ENCODE assay signal across 10 cellular contexts in the genomic region with DNA sequence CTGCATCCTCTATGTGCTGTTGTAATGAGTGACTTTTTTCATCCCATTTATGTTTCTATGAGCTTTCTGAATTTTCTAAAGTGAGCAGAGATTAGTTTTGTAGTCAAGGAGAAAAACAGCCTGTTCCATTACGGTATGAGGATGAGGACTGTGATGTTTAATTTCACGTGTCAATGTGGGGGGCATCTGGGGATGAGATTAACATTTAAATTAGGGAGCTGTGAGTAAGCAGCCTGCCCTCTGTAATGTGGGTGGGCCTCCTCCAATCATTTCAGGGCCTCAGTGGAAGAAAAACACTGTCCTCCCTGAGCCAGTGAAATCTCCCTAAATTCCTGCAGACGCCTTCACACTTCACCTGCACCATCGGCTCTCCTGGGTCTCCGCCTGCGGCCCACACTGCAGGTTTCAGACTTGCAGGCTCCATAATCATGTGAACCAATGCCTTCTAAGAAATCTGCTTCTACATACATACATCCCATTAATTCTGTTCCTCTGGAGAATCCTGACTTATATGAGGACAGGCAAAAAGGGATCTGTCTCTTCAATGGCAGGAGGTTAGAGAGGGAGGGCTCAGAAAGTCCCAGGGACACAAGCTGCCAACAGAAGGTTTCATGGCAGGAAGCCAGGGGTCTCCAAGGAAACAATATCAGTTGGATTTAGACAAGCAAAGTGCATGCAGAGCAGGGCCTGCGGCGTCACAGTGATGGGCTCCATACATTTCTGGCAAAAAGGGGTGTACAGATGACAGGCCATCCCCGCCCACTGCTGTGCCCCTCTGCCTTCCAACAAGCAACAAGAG.
DNase-seq lines count a peak whose midpoint lies in the region; ATAC-seq and TF ChIP-seq lines count a peak whose summit lies in the region.
"Had no signal": no experiment of that assay in that cellular context is flagged by ENCODE, and none has a peak within 500 bp of the region (broad histone marks: within the 10 kb centered on the region; RNA-seq: fewer than 3 reads in every experiment).

No MANE protein-coding gene starts in this region.

- H3K9me3 Mint-ChIP-seq in mesothelial cell of epicardium, result no peaks in the 10 kb centered on the region

- no peak overlapping the region for H3K9ac ChIP-seq in Karpas-422 (ENCODE audit: low read length)

- H3K27ac Mint-ChIP-seq in mesothelial cell of epicardium, result peak overlapping the region; percentile 54

- peaks cover 17% of the 10 kb centered on the region for H3K4me1 Mint-ChIP-seq in mesothelial cell of epicardium

- no peaks in the 10 kb centered on the region for H3K9me2 ChIP-seq in Karpas-422 (replicated peaks; ENCODE audit: insufficient read depth, low read length)

- H3K27me3 Mint-ChIP-seq in mesothelial cell of epicardium (ENCODE audit: low read depth), result no peaks in the 10 kb centered on the region

- H3K9me3 ChIP-seq in Karpas-422 (ENCODE audit: low read length), result no peaks in the 10 kb centered on the region
- H3K9me3 ChIP-seq: mucosa of descending colon had no signal

- H3K79me2 ChIP-seq in Karpas-422 (ENCODE audit: low read length), result no peaks in the 10 kb centered on the region

- H3K4me2 ChIP-seq in Karpas-422 (ENCODE audit: low read depth, low read length, poor library complexity, severe bottlenecking), result no peak overlapping the region

- no peak overlapping the region for H3K4me3 Mint-ChIP-seq in mesothelial cell of epicardium

- no peak overlapping the region for H3K4me3 ChIP-seq in Karpas-422 (ENCODE audit: low read length)
- H3K4me3 ChIP-seq: mucosa of descending colon had no signal

- no peaks in the 10 kb centered on the region for H3K4me1 ChIP-seq in Karpas-422 (ENCODE audit: low read length)

- H3K27me3 ChIP-seq in Karpas-422 (ENCODE audit: low read length), result no peaks in the 10 kb centered on the region

- no peaks in the 10 kb centered on the region for H3K36me3 ChIP-seq in Karpas-422 (ENCODE audit: insufficient read depth, low read length)

- H3K36me3 Mint-ChIP-seq in mesothelial cell of epicardium, result peaks cover 47% of the 10 kb centered on the region

- TF ChIP-seq CTCF in mesothelial cell of epicardium (IDR thresholded peaks at IDR 0.05; ENCODE audit: unreplicated experiment), result no peak

- no peak for ATAC-seq in GM21360 (IDR thresholded peaks at IDR 0.05; ENCODE audit: unreplicated experiment)
- no peak for ATAC-seq in HG03442 (IDR thresholded peaks at IDR 0.05; ENCODE audit: unreplicated experiment)

- no peak overlapping the region for H2AFZ ChIP-seq in Karpas-422 (ENCODE audit: low read length)

- no peak overlapping the region for H3K27ac ChIP-seq in Karpas-422 (ENCODE audit: low read length)

- H4K20me1 ChIP-seq in Karpas-422 (ENCODE audit: insufficient read depth, low read depth, low read length), result no peaks in the 10 kb centered on the region

- DNase-seq in D341Med (ENCODE audit: low spot score), result peak; percentile 80
- DNase-seq in NCI-H2081 treated with DMSO at 0.1 percent for 48 hours (lab: John Stamatoyannopoulos, UW), result peak; percentile 51
- DNase-seq in astrocyte of the hippocampus (ENCODE audit: low read depth, low spot score), result peak; percentile 72
- DNase-seq in mesothelial cell of epicardium (ENCODE audit: low spot score in 2 of 2, unreplicated experiment in 2 of 2), result no peak
- no peak for DNase-seq in SW480 (ENCODE audit: low spot score)
- DNase-seq in Karpas-422, result no peak
- DNase-seq: AML-193, mucosa of descending colon had no signal

Comparison
In these comparisons a context has a peak if more than half of its experiments do, and no peak if none do; other contexts are left out.
1. DNase-seq: peak in D341Med (single experiment), NCI-H2081 treated with DMSO at 0.1 percent for 48 hours (single experiment) and astrocyte of the hippocampus (single experiment); none in mesothelial cell of epicardium (0 of 2), SW480 (single experiment) and Karpas-422 (single experiment).